25 cellular contexts compared by ENCODE assay signal in genomic region chr13:80946008-80946802, GRCh38.
"Had no signal": no experiment of that assay in that cellular context is flagged by ENCODE, and none has a peak within 500 bp of the region (broad histone marks: within the 10 kb centered on the region; RNA-seq: fewer than 3 reads in every experiment).

No MANE protein-coding gene starts in this region.

- ATAC-seq: activated T-cell treated with anti-CD3 and anti-CD28 coated beads, Interleukin-2, amount 50 U/mL, for 4 hours; left lung; naive thymus-derived CD4-positive, alpha-beta T cell; psoas muscle; stimulated activated memory B cell treated with anti-CD40 and anti-IgM and Interleukin-4, amounts not matched to agents 10 μg/mL and 1 μg/mL and 100 μg/mL, for 72 hours; T-helper 17 cell had no signal

- H3K9me3 ChIP-seq: breast epithelium, colonic mucosa, neutrophil, pancreas, psoas muscle, right atrium auricular region, transverse colon had no signal

- H3K27ac ChIP-seq: breast epithelium, colonic mucosa, epithelial cell of prostate, heart left ventricle, left lung, neutrophil, pancreas, psoas muscle, right atrium auricular region, transverse colon had no signal

- H3K9me3 Mint-ChIP-seq: activated T-helper 2 cell treated with anti-CD3 and anti-CD28 coated beads, Interferon-gamma antibody, Interleukin-2, Interleukin-4, amounts not matched to agents 10 μg/mL and 5 μg/mL and 100 μg/mL, durations not matched to agents 14 hours and 24 hours and 36 hours; central memory CD8-positive, alpha-beta T cell; stimulated activated memory B cell treated with anti-CD40 and anti-IgM and Interleukin-4, amounts not matched to agents 10 μg/mL and 1 μg/mL and 100 μg/mL, for 72 hours had no signal

- H3K36me3 Mint-ChIP-seq: activated naive CD8-positive, alpha-beta T cell; naive thymus-derived CD4-positive, alpha-beta T cell; stimulated activated memory B cell treated with anti-CD40 and anti-IgM and Interleukin-4, amounts not matched to agents 10 μg/mL and 1 μg/mL and 100 μg/mL, for 72 hours had no signal

- H3K4me1 ChIP-seq: breast epithelium, colonic mucosa, heart left ventricle, left lung, pancreas, psoas muscle, right atrium auricular region, transverse colon had no signal

- H3K4me3 ChIP-seq: breast epithelium, colonic mucosa, heart left ventricle, left lung, lung, pancreas, psoas muscle, right atrium auricular region, transverse colon had no signal

- H3K27me3 ChIP-seq: breast epithelium, colonic mucosa, heart left ventricle, left lung, neutrophil, pancreas, right atrium auricular region, transverse colon had no signal

- DNase-seq: activated CD4-positive, alpha-beta T cell treated with anti-CD3 and anti-CD28 coated beads for 4 hours; activated CD4-positive, alpha-beta T cell treated with anti-CD3 and anti-CD28 coated beads, Interleukin-2, amount 50 U/mL, for 48 hours; activated CD4-positive, CD25-positive, alpha-beta regulatory T cell; activated CD8-positive, alpha-beta memory T cell treated with anti-CD3 and anti-CD28 coated beads, Interleukin-2, amount 50 U/mL, for 48 hours; activated naive CD4-positive, alpha-beta T cell; activated T-cell treated with anti-CD3 and anti-CD28 coated beads, Interleukin-2, amount 50 U/mL, for 4 hours; colonic mucosa; left lung; naive thymus-derived CD4-positive, alpha-beta T cell; psoas muscle; stimulated activated CD4-positive, alpha-beta T cell treated with anti-CD3 and anti-CD28 coated beads, Interleukin-2, amount 100 ng/mL, for 24 hours; T-helper 17 cell; transverse colon had no signal

- H3K27me3 Mint-ChIP-seq: activated naive CD8-positive, alpha-beta T cell; central memory CD8-positive, alpha-beta T cell; naive thymus-derived CD4-positive, alpha-beta T cell; stimulated activated memory B cell treated with anti-CD40 and anti-IgM and Interleukin-4, amounts not matched to agents 10 μg/mL and 1 μg/mL and 100 μg/mL, for 72 hours; T-helper 17 cell had no signal

- H3K4me3 Mint-ChIP-seq: activated naive CD8-positive, alpha-beta T cell; activated T-cell treated with anti-CD3 and anti-CD28 coated beads, Interleukin-2, amount 50 U/mL, for 4 hours; central memory CD8-positive, alpha-beta T cell; naive thymus-derived CD4-positive, alpha-beta T cell; stimulated activated memory B cell treated with anti-CD40 and anti-IgM and Interleukin-4, amounts not matched to agents 10 μg/mL and 1 μg/mL and 100 μg/mL, for 72 hours; T-helper 17 cell had no signal

- FAIRE-seq: urothelium cell line had no signal

- H3K27ac Mint-ChIP-seq: activated naive CD8-positive, alpha-beta T cell; activated T-helper 2 cell treated with anti-CD3 and anti-CD28 coated beads, Interferon-gamma antibody, Interleukin-2, Interleukin-4, amounts not matched to agents 10 μg/mL and 5 μg/mL and 100 μg/mL, durations not matched to agents 14 hours and 24 hours and 36 hours; naive thymus-derived CD4-positive, alpha-beta T cell; stimulated activated memory B cell treated with anti-CD40 and anti-IgM and Interleukin-4, amounts not matched to agents 10 μg/mL and 1 μg/mL and 100 μg/mL, for 72 hours; T-helper 17 cell had no signal

- H3K4me1 Mint-ChIP-seq: central memory CD8-positive, alpha-beta T cell; naive thymus-derived CD4-positive, alpha-beta T cell; stimulated activated memory B cell treated with anti-CD40 and anti-IgM and Interleukin-4, amounts not matched to agents 10 μg/mL and 1 μg/mL and 100 μg/mL, for 72 hours; T-helper 17 cell had no signal

- H3K36me3 ChIP-seq: breast epithelium, colonic mucosa, heart left ventricle, left lung, neutrophil, pancreas, right atrium auricular region, transverse colon had no signal
